ENCODE assay signal across 18 cellular contexts in the genomic region with DNA sequence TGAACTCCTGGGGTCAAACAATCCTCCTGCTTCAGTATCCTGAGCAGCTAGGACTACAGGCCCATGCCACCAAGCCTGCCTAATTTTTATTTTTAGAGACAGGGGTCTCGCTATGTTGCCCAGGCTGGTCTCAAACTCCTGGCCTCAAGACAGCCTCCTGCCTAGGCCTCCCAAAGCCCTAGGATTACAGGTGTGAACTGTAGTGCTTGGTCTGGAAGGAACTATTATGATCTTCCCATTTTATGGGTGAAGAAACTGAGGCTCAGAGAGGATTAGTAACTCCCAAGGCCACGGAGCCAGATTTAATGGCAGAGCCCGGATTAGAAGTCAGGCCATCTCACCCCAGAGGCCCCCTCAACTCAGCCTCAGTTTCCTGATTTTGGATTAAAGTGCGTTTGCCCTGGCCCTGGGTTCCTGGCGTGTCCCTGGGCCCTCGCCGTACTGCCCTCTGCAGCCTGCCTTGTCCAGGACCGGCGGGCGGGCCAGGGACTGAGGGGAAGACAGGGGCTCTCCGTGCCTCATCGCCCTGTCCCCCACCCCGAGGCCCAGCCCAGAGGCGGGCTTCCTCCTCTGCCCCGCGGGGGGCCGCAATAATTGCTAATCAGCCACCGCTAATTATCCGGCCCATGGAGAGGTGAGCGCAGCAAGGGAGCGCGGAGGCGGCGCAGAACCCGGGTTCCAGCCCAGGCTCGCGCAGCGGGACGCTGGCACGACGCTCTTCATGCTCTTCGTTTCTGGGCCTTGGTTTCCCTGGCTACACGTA. TPM values are rescaled to one million over a fixed set of nuclear protein-coding genes. Genes with fewer than 3 reads are reported as not detected.
DNase-seq lines count a peak whose midpoint lies in the region; ATAC-seq, FAIRE-seq and TF ChIP-seq lines count a peak whose summit lies in the region.
"Had no signal": no experiment of that assay in that cellular context is flagged by ENCODE, and none has a peak within 500 bp of the region (broad histone marks: within the 10 kb centered on the region; RNA-seq: fewer than 3 reads in every experiment).

No MANE protein-coding gene starts in this region.

- H3K27ac ChIP-seq in H1 (ENCODE audit: low read depth, low read length) = no peak overlapping the region
- H3K27ac ChIP-seq: GM23248 had no signal

- H3K9ac ChIP-seq in H1 (replicated peaks in 1 of 4; ENCODE audit: extremely low read depth in 1 of 4, low read depth in 3 of 4, low read length in 3 of 4) = no peak overlapping the region
- H3K9ac ChIP-seq: GM23248 had no signal

- no peaks in the 10 kb centered on the region for H3K23me2 ChIP-seq in H1 (ENCODE audit: low read depth, low read length)

- no peak overlapping the region for H3K23ac ChIP-seq in H1 (ENCODE audit: insufficient read length)

- no peak for TF ChIP-seq CTCF in H1 (IDR thresholded peaks at IDR 0.05; ENCODE audit: control extremely low read depth in 1 of 3, insufficient read depth in 1 of 3, low read depth in 1 of 3, low read length in 3 of 3)

- TF ChIP-seq RAD21 in Ishikawa (IDR thresholded peaks at IDR 0.05; ENCODE audit: low read depth) (no peak), H1 (IDR thresholded peaks at IDR 0.05 in 1 of 2, conservative IDR thresholded peaks at IDR 0.05 in 1 of 2; ENCODE audit: low read depth in 2 of 2, low read length in 2 of 2) (no peak)

- H3K4me3 Mint-ChIP-seq in activated T-cell treated with anti-CD3 and anti-CD28 coated beads, Interleukin-2, amount 50 U/mL, for 72 hours = no peak overlapping the region
- H3K4me3 Mint-ChIP-seq: CD4-positive, alpha-beta memory T cell; HFFc6 had no signal

- H3K79me2 ChIP-seq in H1 (ENCODE audit: control insufficient read depth in 1 of 2, insufficient read depth in 2 of 2, low read length in 2 of 2) = no peaks in the 10 kb centered on the region

- H3K4me1 ChIP-seq in H1 (replicated peaks in 1 of 4; ENCODE audit: control insufficient read depth in 3 of 4, insufficient read depth in 4 of 4, low read length in 3 of 4) = peaks cover 0 to 5% (median 0%) of the 10 kb centered on the region in 4 experiments; a peak in 2 of 7 replicates
- H3K4me1 ChIP-seq: HAP-1 had no signal

- H3K27ac Mint-ChIP-seq in activated T-cell treated with anti-CD3 and anti-CD28 coated beads, Interleukin-2, amount 50 U/mL, for 72 hours = no peak overlapping the region
- H3K27ac Mint-ChIP-seq: CD4-positive, alpha-beta memory T cell; HFFc6 had no signal

- H2BK15ac ChIP-seq in H1 (ENCODE audit: low read length) = no peak overlapping the region

- no peaks in the 10 kb centered on the region for H3K79me1 ChIP-seq in H1 (ENCODE audit: low read depth, low read length)

- peak overlapping the region; percentile 72; the same call in 1 of the 2 replicates for H2BK20ac ChIP-seq in H1 (ENCODE audit: low read length)

- no peaks in the 10 kb centered on the region for H4K20me1 ChIP-seq in H1 (replicated peaks in 1 of 2; ENCODE audit: control insufficient read depth in 1 of 2, insufficient read depth in 2 of 2, low read length in 2 of 2)

- no peak overlapping the region for H3K4me2 ChIP-seq in H1 (ENCODE audit: insufficient read depth in 1 of 2, low read depth in 2 of 2, low read length in 2 of 2)

- H2BK120ac ChIP-seq in H1 (replicated peaks; ENCODE audit: low read depth, low read length) = no peak overlapping the region

- DNase-seq in H1 (ENCODE audit: low read depth in 1 of 2, low spot score in 2 of 2) (no peak), retina (peak; percentile 53)
- DNase-seq in activated T-cell treated with anti-CD3 and anti-CD28 coated beads, Interleukin-2, amount 50 U/mL, for 72 hours = no peak
- DNase-seq: C1 segment of cervical spinal cord; CD4-positive, alpha-beta memory T cell; COR-L47; DMS153; DND-41; GM23248; HFFc6 had no signal

- no peak overlapping the region for H2AK5ac ChIP-seq in H1 (ENCODE audit: low read depth, low read length)

- CTCF ChIA-PET in H1 (lab: Charles Lee; ENCODE audit: partially characterized antibody) = interaction anchor here (0.6 to 21.6 kb wide), 18 partner anchors 10 to 1282 kb away, joined by 3 to 233 read pairs (median 5); no protein-coding TSS in a partner anchor

- no peaks in the 10 kb centered on the region for H3K4me1 Mint-ChIP-seq in activated T-cell treated with anti-CD3 and anti-CD28 coated beads, Interleukin-2, amount 50 U/mL, for 72 hours (ENCODE audit: low read depth)
- H3K4me1 Mint-ChIP-seq: CD4-positive, alpha-beta memory T cell had no signal

- H3K4me3 ChIP-seq in H1 (ENCODE audit: extremely low read depth in 1 of 4, insufficient read depth in 2 of 4, low read depth in 3 of 4, low read length in 4 of 4) = no peak overlapping the region
- H3K4me3 ChIP-seq: GM23248, HAP-1 had no signal

- ATAC-seq in GM18511 (IDR thresholded peaks at IDR 0.05; ENCODE audit: unreplicated experiment) (no peak), HG03432 (IDR thresholded peaks at IDR 0.05; ENCODE audit: unreplicated experiment) (no peak)
- ATAC-seq in activated T-cell treated with anti-CD3 and anti-CD28 coated beads, Interleukin-2, amount 50 U/mL, for 72 hours (replicated peaks in 1 of 2) = no peak

- TF ChIP-seq POLR2A in H1 (IDR thresholded peaks at IDR 0.05; ENCODE audit: control extremely low read depth in 1 of 2, low read depth in 2 of 2, low read length in 2 of 2) = no peak

- no peak overlapping the region for H3K14ac ChIP-seq in H1 (ENCODE audit: insufficient read length)

- no peaks in the 10 kb centered on the region for H3K9me3 ChIP-seq in H1 (ENCODE audit: insufficient read depth in 2 of 2, low read depth in 1 of 2, low read length in 1 of 2)
- H3K9me3 ChIP-seq: HAP-1 had no signal

- H2BK12ac ChIP-seq in H1 (ENCODE audit: low read depth, low read length) = no peak overlapping the region

- no peak overlapping the region for H4K5ac ChIP-seq in H1 (ENCODE audit: insufficient read length, low read depth, low read length)

- H4K91ac ChIP-seq in H1 (replicated peaks; ENCODE audit: insufficient read length, low read length) = no peak overlapping the region

- H2AFZ ChIP-seq in H1 (ENCODE audit: low read length) = no peak overlapping the region
- H2AFZ ChIP-seq: GM23248 had no signal

- H3K4ac ChIP-seq in H1 (replicated peaks; ENCODE audit: insufficient read length, low read depth, low read length) = no peak overlapping the region

- 92% methylated on average over 30 of the region's 33 CpGs; no CpG with 5 or more reads in 1 of the 2 experiments for WGBS in H1 (ENCODE audit: extremely low coverage in 1 of 2, insufficient coverage in 1 of 2, insufficient read length in 1 of 2, insufficient replicate concordance in 2 of 2, low coverage in 1 of 2, low lambda C conversion rate in 2 of 2, missing lambda C conversion rate in 1 of 2), 2 experiments

- no peak overlapping the region for H3K18ac ChIP-seq in H1 (ENCODE audit: extremely low read depth, low read length)

- no peak for FAIRE-seq in H1 (lab: Jason Lieb, UNC)
- FAIRE-seq: G401.6, GM12892, GM19239 had no signal

- POLR2A ChIA-PET in H1 (lab: Charles Lee; ENCODE audit: partially characterized antibody) = interaction anchor here (1.1 kb wide), 1 partner anchor 7 kb away, joined by 3 read pairs; no protein-coding TSS in a partner anchor

- no peak overlapping the region for H3K56ac ChIP-seq in H1 (replicated peaks; ENCODE audit: insufficient read length, low read depth, low read length)

- H3K36me3 Mint-ChIP-seq in activated T-cell treated with anti-CD3 and anti-CD28 coated beads, Interleukin-2, amount 50 U/mL, for 72 hours (ENCODE audit: insufficient read depth in 2 of 2) = no peaks in the 10 kb centered on the region
- H3K36me3 Mint-ChIP-seq: CD4-positive, alpha-beta memory T cell had no signal

- no peaks in the 10 kb centered on the region for H3K9me3 Mint-ChIP-seq in activated T-cell treated with anti-CD3 and anti-CD28 coated beads, Interleukin-2, amount 50 U/mL, for 72 hours
- H3K9me3 Mint-ChIP-seq: CD4-positive, alpha-beta memory T cell; HFFc6 had no signal

- peaks cover 15% of the 10 kb centered on the region for H3K27me3 Mint-ChIP-seq in activated T-cell treated with anti-CD3 and anti-CD28 coated beads, Interleukin-2, amount 50 U/mL, for 72 hours (ENCODE audit: low read depth)

- no peak for TF ChIP-seq EP300 in Ishikawa (IDR thresholded peaks at IDR 0.05; ENCODE audit: borderline replicate concordance)
- TF ChIP-seq EP300 in H1 (IDR thresholded peaks at IDR 0.05; ENCODE audit: borderline replicate concordance in 1 of 2, low read depth in 2 of 2, low read length in 2 of 2) = no peak

- H4K8ac ChIP-seq in H1 (ENCODE audit: extremely low read depth, insufficient read depth, low read length) = no peak overlapping the region

- H3K36me3 ChIP-seq in H1 (ENCODE audit: control insufficient read depth in 2 of 4, insufficient read depth in 4 of 4, low read length in 3 of 4) = no peaks in the 10 kb centered on the region
- H3K36me3 ChIP-seq: HAP-1 had no signal

- no peaks in the 10 kb centered on the region for H3K27me3 ChIP-seq in H1 (replicated peaks in 1 of 4; ENCODE audit: control insufficient read depth in 3 of 4, extremely low read depth in 1 of 4, insufficient read depth in 3 of 4, low read length in 3 of 4)

- H2BK5ac ChIP-seq in H1 (ENCODE audit: low read depth, low read length) = no peak overlapping the region

TF ChIP-seq in Ishikawa, 13 proteins besides CTCF, POLR2A, EP300 and RAD21 (continues in another document):
- no peak for TF ChIP-seq NFIC (IDR thresholded peaks at IDR 0.05)
- peak; percentile 40; the same call in 1 of the 2 replicates for TF ChIP-seq EGR1 (IDR thresholded peaks at IDR 0.05)
- no peak for TF ChIP-seq ZBTB7A (IDR thresholded peaks at IDR 0.05; ENCODE audit: low read depth)
- no peak for TF ChIP-seq TAF1 (IDR thresholded peaks at IDR 0.05; ENCODE audit: low read depth)
- no peak for TF ChIP-seq CREB1 (IDR thresholded peaks at IDR 0.05; ENCODE audit: low read depth)
- TF ChIP-seq CEBPB (IDR thresholded peaks at IDR 0.05) = no peak

TF ChIP-seq in H1, 55 proteins besides CTCF, POLR2A, EP300 and RAD21 (continues in another document):
- TF ChIP-seq SUZ12 (IDR thresholded peaks at IDR 0.05; ENCODE audit: low read length) (no peak), KDM1A (IDR thresholded peaks at IDR 0.05; ENCODE audit: borderline replicate concordance, low read length) (peak; percentile 60; the same call in 1 of the 2 replicates), TAF1 (IDR thresholded peaks at IDR 0.05; ENCODE audit: low read depth, low read length) (no peak)
- TF ChIP-seq, protein P1, sequence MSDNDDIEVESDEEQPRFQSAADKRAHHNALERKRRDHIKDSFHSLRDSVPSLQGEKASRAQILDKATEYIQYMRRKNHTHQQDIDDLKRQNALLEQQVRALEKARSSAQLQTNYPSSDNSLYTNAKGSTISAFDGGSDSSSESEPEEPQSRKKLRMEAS (IDR thresholded peaks at IDR 0.05) = no peak

RNA-seq across cellular contexts. Expression of a gene that starts 34.9 kb away (rescaled TPM):
- total RNA-seq in H1 (2021; fragmentation: NEBNext Ultra II Directional; extraction: Animal tissue kit (Norgen Biotek cat#: 25700)) = 12.1 and 14.5 TPM in 2 replicates
- polyA plus RNA-seq in H1 (2011; rRNA removed) = 18.8 and 19.6 TPM in 2 replicates
- polyA plus RNA-seq in H1 (2011; cell fraction: cytosol; rRNA removed) = 23.9 TPM
- polyA plus RNA-seq in H1 (2011; cell fraction: nucleus; rRNA removed) = 22.4 TPM
- 14.7 to 17.5 TPM (median 16.8 TPM) in 4 replicates for polyA plus RNA-seq in H1 (2012, experiment 1 of 2)
- 11.8 TPM for polyA plus RNA-seq in H1 (2012, experiment 2 of 2)
- polyA plus RNA-seq in H1 (2013, experiment 1 of 2) = 17.8 TPM
- polyA plus RNA-seq in H1 (2013, experiment 2 of 2) = 19.9 TPM
- polyA minus RNA-seq in H1 (2011; rRNA and poly(A)+ RNA removed) = 14.9 and 15.1 TPM in 2 replicates
- polyA minus RNA-seq in H1 (2011; cell fraction: cytosol; rRNA and poly(A)+ RNA removed) = 12.1 TPM
- 8.8 TPM for polyA minus RNA-seq in H1 (2011; cell fraction: nucleus; rRNA and poly(A)+ RNA removed)
- total RNA-seq in activated T-cell treated with anti-CD3 and anti-CD28 coated beads, Interleukin-2, amount 50 U/mL, for 72 hours = 1 to 10 TPM; 3.6 to 4.2 TPM
- total RNA-seq: A172 had no signal
